23 cellular contexts compared by ENCODE assay signal in the genomic region with DNA sequence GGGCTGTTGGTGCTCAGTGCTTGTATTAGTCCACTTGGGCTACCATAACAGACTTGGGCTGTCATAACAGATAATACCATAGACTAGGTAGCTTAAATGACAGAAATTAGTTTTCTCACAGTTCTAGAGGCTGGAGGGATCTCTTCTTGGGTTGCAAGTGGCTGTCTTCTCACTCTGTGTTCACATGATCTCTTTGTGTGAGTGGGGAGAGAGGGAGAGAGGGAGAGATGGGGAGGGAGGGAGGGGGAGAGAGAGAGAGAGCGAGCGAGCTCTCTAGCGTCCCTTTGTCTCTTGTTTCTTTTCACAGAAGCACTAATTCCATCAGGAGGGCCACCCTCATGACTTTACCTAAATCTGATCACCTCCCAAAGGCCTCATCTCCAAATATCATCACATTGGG. TPM values are rescaled to one million over a fixed set of nuclear protein-coding genes. Genes with fewer than 3 reads are reported as not detected.
DNase-seq lines count a peak whose midpoint lies in the region; ATAC-seq, FAIRE-seq and TF ChIP-seq lines count a peak whose summit lies in the region.
"Had no signal": no experiment of that assay in that cellular context is flagged by ENCODE, and none has a peak within 500 bp of the region (broad histone marks: within the 10 kb centered on the region; RNA-seq: fewer than 3 reads in every experiment).

No MANE protein-coding gene starts in this region.

- peak overlapping the region; percentile 24 for H3K27ac ChIP-seq in angular gyrus (ENCODE audit: low read depth, low read length)
- no peak overlapping the region for H3K27ac ChIP-seq in H1 (ENCODE audit: low read depth, low read length)
- H3K27ac ChIP-seq in neural progenitor cell: no peak overlapping the region
- H3K27ac ChIP-seq: A549, KMS-11, RWPE1 had no signal

- H3K23ac ChIP-seq in H1 (ENCODE audit: insufficient read length): no peak overlapping the region

- H2BK5ac ChIP-seq in H1 (ENCODE audit: low read depth, low read length): no peak overlapping the region

- H4K20me1 ChIP-seq in H1 (replicated peaks in 1 of 2; ENCODE audit: control insufficient read depth in 1 of 2, insufficient read depth in 2 of 2, low read length in 2 of 2) (no peaks in the 10 kb centered on the region), neural progenitor cell (ENCODE audit: low read depth) (no peaks in the 10 kb centered on the region)

- no peak overlapping the region for H2BK12ac ChIP-seq in H1 (ENCODE audit: low read depth, low read length)

- CTCF ChIA-PET in H1 (lab: Charles Lee; ENCODE audit: partially characterized antibody): interaction anchor here (0.8 to 2.3 kb wide), 9 partner anchors 9 to 92 kb away, joined by 3 to 13 read pairs (median 4); no protein-coding TSS in a partner anchor

- no peak overlapping the region for H3K56ac ChIP-seq in H1 (replicated peaks; ENCODE audit: insufficient read length, low read depth, low read length)

- no peak overlapping the region for H2BK15ac ChIP-seq in H1 (ENCODE audit: low read length)

- no peak overlapping the region for H4K91ac ChIP-seq in H1 (replicated peaks; ENCODE audit: insufficient read length, low read length)

- H3K4me1 ChIP-seq in H1 (replicated peaks in 1 of 4; ENCODE audit: control insufficient read depth in 3 of 4, insufficient read depth in 4 of 4, low read length in 3 of 4) (peaks cover 3 to 8% (median 5%) of the 10 kb centered on the region in 4 experiments; a peak in 5 of 7 replicates), neural progenitor cell (peaks cover 24% of the 10 kb centered on the region)

- H4K5ac ChIP-seq in H1 (ENCODE audit: insufficient read length, low read depth, low read length): no peak overlapping the region

- H3K9ac ChIP-seq in H1 (replicated peaks in 1 of 4; ENCODE audit: extremely low read depth in 1 of 4, low read depth in 3 of 4, low read length in 3 of 4) (no peak overlapping the region), neural progenitor cell (no peak overlapping the region)
- H3K9ac ChIP-seq: KMS-11 had no signal

- no CpG with 5 or more reads among the region's 3 CpGs for WGBS in H1 (ENCODE audit: extremely low coverage in 1 of 2, insufficient coverage in 1 of 2, insufficient read length in 1 of 2, insufficient replicate concordance in 2 of 2, low coverage in 1 of 2, low lambda C conversion rate in 2 of 2, missing lambda C conversion rate in 1 of 2), 2 experiments

- H3K36me3 ChIP-seq in H1 (ENCODE audit: control insufficient read depth in 2 of 4, insufficient read depth in 4 of 4, low read length in 3 of 4) (no peaks in the 10 kb centered on the region), neural progenitor cell (no peaks in the 10 kb centered on the region)

- no peak for TF ChIP-seq POLR2A in H1 (IDR thresholded peaks at IDR 0.05; ENCODE audit: control extremely low read depth in 1 of 2, low read depth in 2 of 2, low read length in 2 of 2)

- no peaks in the 10 kb centered on the region for H3K79me1 ChIP-seq in H1 (ENCODE audit: low read depth, low read length)

- H3K79me2 ChIP-seq in H1 (ENCODE audit: control insufficient read depth in 1 of 2, insufficient read depth in 2 of 2, low read length in 2 of 2) (peaks cover 3 to 5% of the 10 kb centered on the region in 2 experiments; a peak in 3 of 4 replicates), neural progenitor cell (ENCODE audit: low read depth) (peaks cover 6% of the 10 kb centered on the region)

- intact Hi-C loops in left cardiac atrium (cut with DNase I): no loop called here

- H3K4me1 Mint-ChIP-seq in neural progenitor cell: peaks cover 17% of the 10 kb centered on the region

- H3K4me2 ChIP-seq in H1 (ENCODE audit: insufficient read depth in 1 of 2, low read depth in 2 of 2, low read length in 2 of 2) (no peak overlapping the region), neural progenitor cell (peak overlapping the region; percentile 29)
- H3K4me2 ChIP-seq: A549, KMS-11 had no signal

- H3K27ac Mint-ChIP-seq in neural progenitor cell: no peak overlapping the region
- H3K27ac Mint-ChIP-seq: CD4-positive, alpha-beta memory T cell had no signal

- TF ChIP-seq RAD21 in H1 (IDR thresholded peaks at IDR 0.05 in 1 of 2, conservative IDR thresholded peaks at IDR 0.05 in 1 of 2; ENCODE audit: low read depth in 2 of 2, low read length in 2 of 2): no peak

- no peak overlapping the region for H4K8ac ChIP-seq in H1 (ENCODE audit: extremely low read depth, insufficient read depth, low read length)

- H3K4ac ChIP-seq in H1 (replicated peaks; ENCODE audit: insufficient read length, low read depth, low read length): no peak overlapping the region

- H3K36me3 Mint-ChIP-seq in neural progenitor cell: peaks cover 21% of the 10 kb centered on the region

- FAIRE-seq in H1 (lab: Jason Lieb, UNC): no peak
- FAIRE-seq: A549, G401.6, HTR-8/SVneo had no signal

- H3K27me3 ChIP-seq in H1 (replicated peaks in 1 of 4; ENCODE audit: control insufficient read depth in 3 of 4, extremely low read depth in 1 of 4, insufficient read depth in 3 of 4, low read length in 3 of 4) (no peaks in the 10 kb centered on the region), neural progenitor cell (no peaks in the 10 kb centered on the region)

- peaks cover 22% of the 10 kb centered on the region for H3F3A ChIP-seq in neural progenitor cell (ENCODE audit: low read depth)

- POLR2A ChIA-PET in H1 (lab: Charles Lee; ENCODE audit: partially characterized antibody): interaction anchor here (0.9 to 1.7 kb wide), 4 partner anchors 9 to 21 kb away, joined by 3 to 10 read pairs (median 5); no protein-coding TSS in a partner anchor

- no peak overlapping the region for H2AK5ac ChIP-seq in H1 (ENCODE audit: low read depth, low read length)

- H2BK20ac ChIP-seq in H1 (ENCODE audit: low read length): 0 out of 2 replicates have a peak overlapping the region, but pooled peaks have one; percentile 67

- H3K14ac ChIP-seq in H1 (ENCODE audit: insufficient read length): no peak overlapping the region

- H3K18ac ChIP-seq in H1 (ENCODE audit: extremely low read depth, low read length): no peak overlapping the region

- H3K9me3 Mint-ChIP-seq in neural progenitor cell: no peaks in the 10 kb centered on the region

- no peaks in the 10 kb centered on the region; the same call in 1 of the 2 replicates for H3K23me2 ChIP-seq in H1 (ENCODE audit: low read depth, low read length)

- H3K9me3 ChIP-seq in H1 (ENCODE audit: insufficient read depth in 2 of 2, low read depth in 1 of 2, low read length in 1 of 2) (peaks cover 0 to 1% of the 10 kb centered on the region in 2 experiments; a peak in 1 of 4 replicates), neural progenitor cell (ENCODE audit: low read depth) (no peaks in the 10 kb centered on the region)
- H3K9me3 ChIP-seq: A549 had no signal

- H3K27me3 Mint-ChIP-seq in neural progenitor cell (ENCODE audit: insufficient read depth, low read depth): peaks cover 3% of the 10 kb centered on the region

- TF ChIP-seq EP300 in H1 (IDR thresholded peaks at IDR 0.05; ENCODE audit: borderline replicate concordance in 1 of 2, low read depth in 2 of 2, low read length in 2 of 2): no peak

- H3K4me3 Mint-ChIP-seq in neural progenitor cell: no peak overlapping the region
- H3K4me3 Mint-ChIP-seq: H9 had no signal

- DNase-seq in H1 (ENCODE audit: low read depth in 1 of 2, low spot score in 2 of 2): no peak
- DNase-seq in neural progenitor cell (ENCODE audit: low spot score): peak; percentile 15
- DNase-seq in superior temporal gyrus (ENCODE audit: extremely low spot score): peak; percentile 49
- no peak for DNase-seq in stimulated activated naive CD4-positive, alpha-beta T cell (lab: John Stamatoyannopoulos, UW)
- no peak for DNase-seq in left cardiac atrium
- DNase-seq: AML-193; CD4-positive, alpha-beta memory T cell; COR-L47; DMS53; H9; IMR-90; MM.1S; NCI-H2029; NCI-H2227 treated with DMSO at 0.1 percent for 48 hours; NCI-H526 treated with DMSO at 0.1 percent for 48 hours; SHP77 treated with DMSO at 0.1 percent for 48 hours had no signal

- no peak for ATAC-seq in GM21786 (IDR thresholded peaks at IDR 0.05; ENCODE audit: unreplicated experiment)
- ATAC-seq in left cardiac atrium: no peak
- ATAC-seq: A549 had no signal

- 0 out of 2 replicates have a peak overlapping the region, but pooled peaks have one; percentile 60 for H2AFZ ChIP-seq in H1 (ENCODE audit: low read length)
- H2AFZ ChIP-seq in neural progenitor cell (replicated peaks): no peak overlapping the region

- no peak overlapping the region for H2BK120ac ChIP-seq in H1 (replicated peaks; ENCODE audit: low read depth, low read length)

- TF ChIP-seq CTCF in H1 (IDR thresholded peaks at IDR 0.05; ENCODE audit: control extremely low read depth in 1 of 3, insufficient read depth in 1 of 3, low read depth in 1 of 3, low read length in 3 of 3) (no peak), neural progenitor cell (IDR thresholded peaks at IDR 0.05) (no peak)

- H3K4me3 ChIP-seq in H1 (ENCODE audit: extremely low read depth in 1 of 4, insufficient read depth in 2 of 4, low read depth in 3 of 4, low read length in 4 of 4): no peak overlapping the region
- H3K4me3 ChIP-seq in neural progenitor cell: no peak overlapping the region
- H3K4me3 ChIP-seq: A549 had no signal

RNA-seq across cellular contexts. Expression of a gene that starts 4.5 kb away (rescaled TPM):
- 597 and 644 TPM in 2 replicates for total RNA-seq in H1 (2021; fragmentation: NEBNext Ultra II Directional; extraction: Animal tissue kit (Norgen Biotek cat#: 25700))
- polyA plus RNA-seq in H1 (2011; rRNA removed): 244 and 308 TPM in 2 replicates
- polyA plus RNA-seq in H1 (2011; cell fraction: cytosol; rRNA removed): 269 TPM
- polyA plus RNA-seq in H1 (2011; cell fraction: nucleus; rRNA removed): 298 TPM
- 375 to 610 TPM (median 456 TPM) in 4 replicates for polyA plus RNA-seq in H1 (2012, experiment 1 of 2)
- 36.0 TPM for polyA plus RNA-seq in H1 (2012, experiment 2 of 2)
- polyA plus RNA-seq in H1 (2013, experiment 1 of 2): 317 TPM
- 314 TPM for polyA plus RNA-seq in H1 (2013, experiment 2 of 2)
- polyA minus RNA-seq in H1 (2011; rRNA and poly(A)+ RNA removed): 1,761 and 2,919 TPM in 2 replicates
- 272 TPM for polyA minus RNA-seq in H1 (2011; cell fraction: cytosol; rRNA and poly(A)+ RNA removed)
- polyA minus RNA-seq in H1 (2011; cell fraction: nucleus; rRNA and poly(A)+ RNA removed): 631 TPM
- total RNA-seq in neural progenitor cell (ENCODE audit: low replicate concordance): 585 and 807 TPM in 2 replicates
- 100 to 1,000 TPM; 114 to 148 TPM for total RNA-seq in left cardiac atrium

RNA-seq across cellular contexts. Expression of a gene that starts 23.0 kb away (rescaled TPM):
- total RNA-seq in H1 (2021; fragmentation: NEBNext Ultra II Directional; extraction: Animal tissue kit (Norgen Biotek cat#: 25700)): 2.4 and 2.5 TPM in 2 replicates
- polyA plus RNA-seq in H1 (2011; rRNA removed): 0.41 and 0.75 TPM in 2 replicates
- polyA plus RNA-seq in H1 (2011; cell fraction: cytosol; rRNA removed): 0.89 TPM
- polyA plus RNA-seq in H1 (2011; cell fraction: nucleus; rRNA removed): 0.77 TPM
- polyA plus RNA-seq in H1 (2012, experiment 1 of 2): 1.1 to 2.0 TPM (median 1.7 TPM) in 4 replicates
- polyA plus RNA-seq in H1 (2012, experiment 2 of 2): 0.60 TPM
- polyA plus RNA-seq in H1 (2013, experiment 1 of 2): 3.5 TPM
- 3.3 TPM for polyA plus RNA-seq in H1 (2013, experiment 2 of 2)
- polyA minus RNA-seq in H1 (2011; rRNA and poly(A)+ RNA removed): 0.68 and 4.0 TPM in 2 replicates
- polyA minus RNA-seq in H1 (2011; cell fraction: cytosol; rRNA and poly(A)+ RNA removed): 3.1 TPM
- 0.80 TPM for polyA minus RNA-seq in H1 (2011; cell fraction: nucleus; rRNA and poly(A)+ RNA removed)
- total RNA-seq in neural progenitor cell (ENCODE audit: low replicate concordance) (17.9 and 19.6 TPM in 2 replicates), left cardiac atrium (under 1 TPM; 0.13 to 0.27 TPM)

RNA-seq across cellular contexts. Expression of a gene that starts 23.1 kb away (rescaled TPM):
- 17.5 and 19.2 TPM in 2 replicates for total RNA-seq in H1 (2021; fragmentation: NEBNext Ultra II Directional; extraction: Animal tissue kit (Norgen Biotek cat#: 25700))
- polyA plus RNA-seq in H1 (2011; rRNA removed): 15.3 and 15.9 TPM in 2 replicates
- polyA plus RNA-seq in H1 (2011; cell fraction: cytosol; rRNA removed): 15.0 TPM
- polyA plus RNA-seq in H1 (2011; cell fraction: nucleus; rRNA removed): 25.3 TPM
- 17.2 to 20.7 TPM (median 17.4 TPM) in 4 replicates for polyA plus RNA-seq in H1 (2012, experiment 1 of 2)
- polyA plus RNA-seq in H1 (2012, experiment 2 of 2): 11.2 TPM
- 9.3 TPM for polyA plus RNA-seq in H1 (2013, experiment 1 of 2)
- 8.6 TPM for polyA plus RNA-seq in H1 (2013, experiment 2 of 2)
- 28.2 and 53.7 TPM in 2 replicates for polyA minus RNA-seq in H1 (2011; rRNA and poly(A)+ RNA removed)
- polyA minus RNA-seq in H1 (2011; cell fraction: cytosol; rRNA and poly(A)+ RNA removed): 12.9 TPM
- polyA minus RNA-seq in H1 (2011; cell fraction: nucleus; rRNA and poly(A)+ RNA removed): 27.9 TPM
- total RNA-seq in neural progenitor cell (ENCODE audit: low replicate concordance) (14.8 and 21.2 TPM in 2 replicates), left cardiac atrium (10 to 100 TPM in 1 of 2 donors, 1 to 10 TPM in 1; 5.9 to 14.6 TPM)

Comparison
In these comparisons a context has a peak if more than half of its experiments do, and no peak if none do; other contexts are left out.
1. DNase-seq: peak in neural progenitor cell (single experiment) and superior temporal gyrus (single experiment); none in H1 (0 of 2), stimulated activated naive CD4-positive, alpha-beta T cell (0 of 6) and left cardiac atrium (single experiment).